Comparison of ENCODE assay signal across 17 cellular contexts in genomic region chrX:20382082-20382481, GRCh38.
DNase-seq lines count a peak whose midpoint lies in the region; ATAC-seq and TF ChIP-seq lines count a peak whose summit lies in the region.
"Had no signal": no experiment of that assay in that cellular context is flagged by ENCODE, and none has a peak within 500 bp of the region (broad histone marks: within the 10 kb centered on the region; RNA-seq: fewer than 3 reads in every experiment).

No MANE protein-coding gene starts in this region.

- H3K4me3 Mint-ChIP-seq in T-helper 2 cell treated with Interferon-gamma antibody and Interleukin-4, amounts not matched to agents 5 μg/mL and 100 μg/mL, for 36 hours, result peak overlapping the region; percentile 62
- H3K4me3 Mint-ChIP-seq in stimulated activated naive CD8-positive, alpha-beta T cell treated with anti-CD3 and anti-CD28 coated beads, Interleukin-15, Interleukin-2, amounts not matched to agents 100 ng/mL and 50 ng/mL, for 24 hours, result no peak overlapping the region
- peak overlapping the region; percentile 43 for H3K4me3 Mint-ChIP-seq in activated naive CD8-positive, alpha-beta T cell treated with anti-CD3 and anti-CD28 coated beads, Interleukin-2, amount 10 ng/mL, durations not matched to agents 7 days and 5 days
- no peak overlapping the region for H3K4me3 Mint-ChIP-seq in MCF 10A (ENCODE audit: unreplicated experiment)
- H3K4me3 Mint-ChIP-seq: H9 had no signal

- peaks cover 31% of the 10 kb centered on the region for H3K4me1 Mint-ChIP-seq in T-helper 2 cell treated with Interferon-gamma antibody and Interleukin-4, amounts not matched to agents 5 μg/mL and 100 μg/mL, for 36 hours (ENCODE audit: low read depth)
- peaks cover 39% of the 10 kb centered on the region for H3K4me1 Mint-ChIP-seq in stimulated activated naive CD8-positive, alpha-beta T cell treated with anti-CD3 and anti-CD28 coated beads, Interleukin-15, Interleukin-2, amounts not matched to agents 100 ng/mL and 50 ng/mL, for 24 hours (ENCODE audit: low read depth)
- peaks cover 12% of the 10 kb centered on the region for H3K4me1 Mint-ChIP-seq in activated naive CD8-positive, alpha-beta T cell treated with anti-CD3 and anti-CD28 coated beads, Interleukin-2, amount 10 ng/mL, durations not matched to agents 7 days and 5 days
- H3K4me1 Mint-ChIP-seq in MCF 10A (ENCODE audit: insufficient read depth, unreplicated experiment), result peaks cover 18% of the 10 kb centered on the region
- H3K4me1 Mint-ChIP-seq: H9 had no signal

- TF ChIP-seq CTCF in MCF 10A (IDR thresholded peaks at IDR 0.05; ENCODE audit: unreplicated experiment), result no peak
- TF ChIP-seq CTCF in lower leg skin (IDR thresholded peaks at IDR 0.05), result no peak

- WGBS in lower leg skin, 2 donors, result 48 to 59% methylated on average over 1 of the region's 1 CpG

- H3K27me3 Mint-ChIP-seq in T-helper 2 cell treated with Interferon-gamma antibody and Interleukin-4, amounts not matched to agents 5 μg/mL and 100 μg/mL, for 36 hours (ENCODE audit: low read depth), result no peaks in the 10 kb centered on the region
- no peaks in the 10 kb centered on the region for H3K27me3 Mint-ChIP-seq in stimulated activated naive CD8-positive, alpha-beta T cell treated with anti-CD3 and anti-CD28 coated beads, Interleukin-15, Interleukin-2, amounts not matched to agents 100 ng/mL and 50 ng/mL, for 24 hours
- no peaks in the 10 kb centered on the region for H3K27me3 Mint-ChIP-seq in activated naive CD8-positive, alpha-beta T cell treated with anti-CD3 and anti-CD28 coated beads, Interleukin-2, amount 10 ng/mL, durations not matched to agents 7 days and 5 days
- H3K27me3 Mint-ChIP-seq in MCF 10A (ENCODE audit: insufficient read depth, unreplicated experiment), result peaks cover 44% of the 10 kb centered on the region

- intact Hi-C loops in MCF 10A (cut with micrococcal nuclease), result no loop called here
- intact Hi-C loops in lower leg skin (cut with DNase I; ENCODE audit: low total_unique reads), result no loop called here

- POLR2A ChIA-PET in activated naive CD8-positive, alpha-beta T cell treated with anti-CD3 and anti-CD28 coated beads, Interleukin-2, amount 10 ng/mL, durations not matched to agents 7 days and 5 days (lab: Charles Lee), result no interaction called here
- POLR2A ChIA-PET in MCF 10A (lab: Yijun Ruan, JAX), result no interaction called here

- H3K27ac Mint-ChIP-seq in T-helper 2 cell treated with Interferon-gamma antibody and Interleukin-4, amounts not matched to agents 5 μg/mL and 100 μg/mL, for 36 hours, result peak overlapping the region; percentile 80
- peak overlapping the region; percentile 75 for H3K27ac Mint-ChIP-seq in stimulated activated naive CD8-positive, alpha-beta T cell treated with anti-CD3 and anti-CD28 coated beads, Interleukin-15, Interleukin-2, amounts not matched to agents 100 ng/mL and 50 ng/mL, for 24 hours
- no peak overlapping the region for H3K27ac Mint-ChIP-seq in activated naive CD8-positive, alpha-beta T cell treated with anti-CD3 and anti-CD28 coated beads, Interleukin-2, amount 10 ng/mL, durations not matched to agents 7 days and 5 days
- H3K27ac Mint-ChIP-seq in MCF 10A (ENCODE audit: low read depth, unreplicated experiment), result no peak overlapping the region
- H3K27ac Mint-ChIP-seq: H9 had no signal

- BruUV-seq in MCF 10A (replicated peaks; lab: Mats Ljungman, UMichigan), result no TSS peak

- ATAC-seq in stimulated activated naive CD8-positive, alpha-beta T cell treated with anti-CD3 and anti-CD28 coated beads, Interleukin-15, Interleukin-2, amounts not matched to agents 100 U/mL and 50 U/mL, for 24 hours, result no peak
- ATAC-seq in activated naive CD8-positive, alpha-beta T cell treated with anti-CD3 and anti-CD28 coated beads, Interleukin-2, amount 10 ng/mL, durations not matched to agents 7 days and 5 days (ENCODE audit: low read depth), result no peak
- no peak for ATAC-seq in GM18502 (IDR thresholded peaks at IDR 0.05; ENCODE audit: poor library complexity, unreplicated experiment)

- peaks cover 4% of the 10 kb centered on the region for H3K36me3 Mint-ChIP-seq in T-helper 2 cell treated with Interferon-gamma antibody and Interleukin-4, amounts not matched to agents 5 μg/mL and 100 μg/mL, for 36 hours (ENCODE audit: low read depth)
- H3K36me3 Mint-ChIP-seq in stimulated activated naive CD8-positive, alpha-beta T cell treated with anti-CD3 and anti-CD28 coated beads, Interleukin-15, Interleukin-2, amounts not matched to agents 100 ng/mL and 50 ng/mL, for 24 hours (ENCODE audit: low read depth), result no peaks in the 10 kb centered on the region
- H3K36me3 Mint-ChIP-seq in activated naive CD8-positive, alpha-beta T cell treated with anti-CD3 and anti-CD28 coated beads, Interleukin-2, amount 10 ng/mL, durations not matched to agents 7 days and 5 days, result peaks cover 1% of the 10 kb centered on the region
- no peaks in the 10 kb centered on the region for H3K36me3 Mint-ChIP-seq in MCF 10A (ENCODE audit: insufficient read depth, unreplicated experiment)

- CTCF ChIA-PET in MCF 10A (lab: Yijun Ruan, JAX), result no interaction called here

- DNase-seq in T-helper 2 cell treated with Interferon-gamma antibody and Interleukin-4, amounts not matched to agents 5 μg/mL and 100 μg/mL, for 36 hours (ENCODE audit: low spot score), result no peak
- DNase-seq in T-helper 2 cell, result no peak
- no peak for DNase-seq in stimulated activated naive CD8-positive, alpha-beta T cell treated with anti-CD3 and anti-CD28 coated beads, Interleukin-15, Interleukin-2, amounts not matched to agents 100 U/mL and 50 U/mL, for 24 hours
- no peak for DNase-seq in activated naive CD8-positive, alpha-beta T cell treated with anti-CD3 and anti-CD28 coated beads, Interleukin-2, amount 10 ng/mL, durations not matched to agents 7 days and 5 days
- DNase-seq in MCF 10A (ENCODE audit: unreplicated experiment), result no peak
- DNase-seq in lower leg skin (ENCODE audit: low spot score in 2 of 2), result no peak
- DNase-seq: 8988T, DND-41, H9, NCI-H1417, NCI-H187 treated with DMSO at 0.1 percent for 48 hours, NCI-H345, NCI-H526 treated with DMSO at 0.1 percent for 48 hours, RPMI8226, SIG-M5 had no signal

- no peak overlapping the region for H3K4me3 ChIP-seq in lower leg skin (ENCODE audit: low read depth, poor library complexity, severe bottlenecking)

- H3K9me3 Mint-ChIP-seq in T-helper 2 cell treated with Interferon-gamma antibody and Interleukin-4, amounts not matched to agents 5 μg/mL and 100 μg/mL, for 36 hours, result no peaks in the 10 kb centered on the region
- H3K9me3 Mint-ChIP-seq in stimulated activated naive CD8-positive, alpha-beta T cell treated with anti-CD3 and anti-CD28 coated beads, Interleukin-15, Interleukin-2, amounts not matched to agents 100 ng/mL and 50 ng/mL, for 24 hours, result no peaks in the 10 kb centered on the region
- H3K9me3 Mint-ChIP-seq in activated naive CD8-positive, alpha-beta T cell treated with anti-CD3 and anti-CD28 coated beads, Interleukin-2, amount 10 ng/mL, durations not matched to agents 7 days and 5 days, result no peaks in the 10 kb centered on the region
- H3K9me3 Mint-ChIP-seq in MCF 10A (ENCODE audit: unreplicated experiment), result no peaks in the 10 kb centered on the region

- TF ChIP-seq POLR2A in lower leg skin (IDR thresholded peaks at IDR 0.05), result no peak

Comparison
In these comparisons a context has a peak if more than half of its experiments do, and no peak if none do; other contexts are left out.
1. H3K27ac Mint-ChIP-seq: peak in T-helper 2 cell treated with Interferon-gamma antibody and Interleukin-4, amounts not matched to agents 5 μg/mL and 100 μg/mL, for 36 hours (single experiment) and stimulated activated naive CD8-positive, alpha-beta T cell treated with anti-CD3 and anti-CD28 coated beads, Interleukin-15, Interleukin-2, amounts not matched to agents 100 ng/mL and 50 ng/mL, for 24 hours (single experiment); none in activated naive CD8-positive, alpha-beta T cell treated with anti-CD3 and anti-CD28 coated beads, Interleukin-2, amount 10 ng/mL, durations not matched to agents 7 days and 5 days (single experiment) and MCF 10A (single experiment).
2. H3K4me3 Mint-ChIP-seq: peak in T-helper 2 cell treated with Interferon-gamma antibody and Interleukin-4, amounts not matched to agents 5 μg/mL and 100 μg/mL, for 36 hours (single experiment) and activated naive CD8-positive, alpha-beta T cell treated with anti-CD3 and anti-CD28 coated beads, Interleukin-2, amount 10 ng/mL, durations not matched to agents 7 days and 5 days (single experiment); none in stimulated activated naive CD8-positive, alpha-beta T cell treated with anti-CD3 and anti-CD28 coated beads, Interleukin-15, Interleukin-2, amounts not matched to agents 100 ng/mL and 50 ng/mL, for 24 hours (single experiment) and MCF 10A (single experiment).